Comparison of ENCODE assay signal across 1 cellular context in the genomic region with DNA sequence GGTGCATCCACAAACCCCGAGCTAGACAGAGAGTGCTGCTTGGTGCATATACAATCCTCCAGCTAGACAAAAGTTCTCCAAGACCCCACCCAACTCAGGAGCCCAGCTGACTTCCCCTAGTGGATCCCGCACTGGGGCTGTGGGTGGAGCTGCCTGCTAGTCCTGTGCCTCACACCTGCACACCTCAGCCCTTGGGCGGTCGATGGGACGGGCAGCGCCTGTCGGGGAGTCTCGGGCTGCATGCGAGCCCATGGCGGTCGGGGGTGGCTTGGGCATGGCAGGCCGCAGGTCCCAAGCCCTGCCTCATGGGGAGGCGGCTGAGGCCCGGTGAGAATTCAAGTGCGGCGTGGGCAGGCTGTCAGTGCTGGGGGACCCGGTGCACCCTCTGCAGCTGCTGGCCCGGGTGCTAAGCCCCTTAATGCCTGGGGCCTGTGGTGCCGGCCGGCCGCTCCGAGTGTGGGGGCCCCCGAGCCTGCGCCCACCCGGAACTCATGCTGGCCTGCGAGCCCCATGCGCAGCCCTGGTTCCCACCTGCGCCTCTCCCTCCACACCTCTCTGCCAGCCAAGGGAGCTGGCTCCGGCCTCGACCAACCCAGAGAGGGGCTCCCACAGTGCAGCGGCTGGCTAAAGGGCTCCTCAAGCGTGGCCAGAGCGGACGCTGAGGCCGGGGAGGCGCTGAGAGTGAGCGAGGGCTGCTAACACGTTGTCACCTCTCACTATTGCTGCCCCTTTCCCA.
A peak's percentile ranks its signal among the peaks of the same experiment; 100 is the strongest.
TF ChIP-seq lines count a peak whose summit lies in the region.

No MANE protein-coding gene starts in this region.

TF ChIP-seq in HepG2, 621 proteins besides CTCF, POLR2A, EP300 and RAD21:
- TF ChIP-seq, protein P1, sequence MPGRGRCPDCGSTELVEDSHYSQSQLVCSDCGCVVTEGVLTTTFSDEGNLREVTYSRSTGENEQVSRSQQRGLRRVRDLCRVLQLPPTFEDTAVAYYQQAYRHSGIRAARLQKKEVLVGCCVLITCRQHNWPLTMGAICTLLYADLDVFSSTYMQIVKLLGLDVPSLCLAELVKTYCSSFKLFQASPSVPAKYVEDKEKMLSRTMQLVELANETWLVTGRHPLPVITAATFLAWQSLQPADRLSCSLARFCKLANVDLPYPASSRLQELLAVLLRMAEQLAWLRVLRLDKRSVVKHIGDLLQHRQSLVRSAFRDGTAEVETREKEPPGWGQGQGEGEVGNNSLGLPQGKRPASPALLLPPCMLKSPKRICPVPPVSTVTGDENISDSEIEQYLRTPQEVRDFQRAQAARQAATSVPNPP (CRISPR knock-in tag; IDR thresholded peaks at IDR 0.05), result no peak
- TF ChIP-seq SMYD3 (CRISPR knock-in tag; IDR thresholded peaks at IDR 0.05) (no peak), ZNF329 (CRISPR knock-in tag; IDR thresholded peaks at IDR 0.05; ENCODE audit: low read depth) (no peak), YY1 (IDR thresholded peaks at IDR 0.05; ENCODE audit: insufficient read depth, insufficient replicate concordance, low read depth, low read length) (no peak), ZNF274 (CRISPR knock-in tag; IDR thresholded peaks at IDR 0.05) (no peak), RFXAP (CRISPR knock-in tag; IDR thresholded peaks at IDR 0.05; ENCODE audit: borderline replicate concordance) (no peak), ATRX (CRISPR knock-in tag; IDR thresholded peaks at IDR 0.05; ENCODE audit: borderline replicate concordance) (no peak), HBP1 (CRISPR knock-in tag; IDR thresholded peaks at IDR 0.05; ENCODE audit: low read depth) (no peak), ZFP91 (CRISPR knock-in tag; IDR thresholded peaks at IDR 0.05; ENCODE audit: borderline replicate concordance) (0 out of 2 replicates have a peak, but pooled peaks have one; percentile 6), STAT5B (CRISPR knock-in tag; IDR thresholded peaks at IDR 0.05) (no peak), BORCS8-MEF2B (CRISPR knock-in tag; IDR thresholded peaks at IDR 0.05) (no peak), AGO2 (optimal IDR thresholded peaks at IDR 0.05; ENCODE audit: low read depth, low read length) (peak; percentile 82), ARNT (IDR thresholded peaks at IDR 0.05) (no peak), ZNF616 (CRISPR knock-in tag; IDR thresholded peaks at IDR 0.05; ENCODE audit: low read depth) (no peak), CHCHD3 (CRISPR knock-in tag; IDR thresholded peaks at IDR 0.05) (no peak), NFRKB (IDR thresholded peaks at IDR 0.05) (no peak), ZNF850 (CRISPR knock-in tag; conservative IDR thresholded peaks at IDR 0.05) (peak; percentile 93; the same call in 1 of the 2 replicates)
- TF ChIP-seq, protein P2, sequence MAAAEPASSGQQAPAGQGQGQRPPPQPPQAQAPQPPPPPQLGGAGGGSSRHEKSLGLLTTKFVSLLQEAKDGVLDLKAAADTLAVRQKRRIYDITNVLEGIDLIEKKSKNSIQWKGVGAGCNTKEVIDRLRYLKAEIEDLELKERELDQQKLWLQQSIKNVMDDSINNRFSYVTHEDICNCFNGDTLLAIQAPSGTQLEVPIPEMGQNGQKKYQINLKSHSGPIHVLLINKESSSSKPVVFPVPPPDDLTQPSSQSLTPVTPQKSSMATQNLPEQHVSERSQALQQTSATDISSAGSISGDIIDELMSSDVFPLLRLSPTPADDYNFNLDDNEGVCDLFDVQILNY (CRISPR knock-in tag; conservative IDR thresholded peaks at IDR 0.05), result no peak
